Comparison of ENCODE assay signal across 3 cellular contexts in the genomic region with DNA sequence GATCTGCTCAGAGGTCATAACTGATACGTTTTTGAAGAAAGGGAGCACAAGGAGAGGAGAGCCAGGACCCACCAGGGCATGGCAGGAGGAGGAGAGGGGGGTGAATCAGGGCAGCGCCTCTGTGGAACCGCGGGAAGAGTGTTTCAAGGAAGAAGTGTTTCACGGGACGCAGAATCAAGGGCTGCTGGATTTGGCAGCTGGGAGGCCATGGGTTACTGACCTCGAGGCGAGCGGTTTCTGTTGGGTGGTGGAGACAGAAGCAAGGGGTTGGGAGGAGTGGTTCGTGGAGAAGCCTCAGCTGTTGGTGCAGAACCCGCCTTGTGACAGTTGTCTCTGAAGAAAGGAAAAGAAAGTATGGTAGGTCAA.
TF ChIP-seq lines count a peak whose summit lies in the region.

No MANE protein-coding gene starts in this region.

TF ChIP-seq in liver, 16 proteins besides CTCF, POLR2A, EP300 and RAD21:
- TF ChIP-seq NR2F2 (IDR thresholded peaks at IDR 0.05) (peak; percentile 68), FOXA2 (IDR thresholded peaks at IDR 0.05) (no peak), SP1 (IDR thresholded peaks at IDR 0.05) (no peak), RXRA (IDR thresholded peaks at IDR 0.05) (peak; percentile 14 to 22)
TF ChIP-seq in liver: peak in this region for 2.

TF ChIP-seq in HepG2, 621 proteins besides CTCF, POLR2A, EP300 and RAD21:
- no peak for TF ChIP-seq SOX6 (IDR thresholded peaks at IDR 0.05)
- TF ChIP-seq SOX6 (CRISPR knock-in tag; IDR thresholded peaks at IDR 0.05): no peak
- no peak for TF ChIP-seq NFIC (IDR thresholded peaks at IDR 0.05; ENCODE audit: low read length)
- TF ChIP-seq ZNF225 (CRISPR knock-in tag; IDR thresholded peaks at IDR 0.05): no peak
- no peak for TF ChIP-seq SAFB2 (CRISPR knock-in tag; IDR thresholded peaks at IDR 0.05; ENCODE audit: borderline replicate concordance, low read depth)
- TF ChIP-seq KDM3A (CRISPR knock-in tag; IDR thresholded peaks at IDR 0.05; ENCODE audit: low read depth): no peak

TF ChIP-seq in WTC11, 78 proteins besides CTCF, POLR2A, EP300 and RAD21:
- TF ChIP-seq PRRX2 (CRISPR knock-in tag; IDR thresholded peaks at IDR 0.05) (no peak), NFYB (CRISPR knock-in tag; conservative IDR thresholded peaks at IDR 0.05; ENCODE audit: low read depth) (no peak), IRF2 (CRISPR knock-in tag; IDR thresholded peaks at IDR 0.05; ENCODE audit: borderline replicate concordance, low read depth) (no peak)
- TF ChIP-seq, protein P1, sequence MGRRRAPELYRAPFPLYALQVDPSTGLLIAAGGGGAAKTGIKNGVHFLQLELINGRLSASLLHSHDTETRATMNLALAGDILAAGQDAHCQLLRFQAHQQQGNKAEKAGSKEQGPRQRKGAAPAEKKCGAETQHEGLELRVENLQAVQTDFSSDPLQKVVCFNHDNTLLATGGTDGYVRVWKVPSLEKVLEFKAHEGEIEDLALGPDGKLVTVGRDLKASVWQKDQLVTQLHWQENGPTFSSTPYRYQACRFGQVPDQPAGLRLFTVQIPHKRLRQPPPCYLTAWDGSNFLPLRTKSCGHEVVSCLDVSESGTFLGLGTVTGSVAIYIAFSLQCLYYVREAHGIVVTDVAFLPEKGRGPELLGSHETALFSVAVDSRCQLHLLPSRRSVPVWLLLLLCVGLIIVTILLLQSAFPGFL (CRISPR knock-in tag; IDR thresholded peaks at IDR 0.05; ENCODE audit: borderline replicate concordance): no peak
